In the genomic region with DNA sequence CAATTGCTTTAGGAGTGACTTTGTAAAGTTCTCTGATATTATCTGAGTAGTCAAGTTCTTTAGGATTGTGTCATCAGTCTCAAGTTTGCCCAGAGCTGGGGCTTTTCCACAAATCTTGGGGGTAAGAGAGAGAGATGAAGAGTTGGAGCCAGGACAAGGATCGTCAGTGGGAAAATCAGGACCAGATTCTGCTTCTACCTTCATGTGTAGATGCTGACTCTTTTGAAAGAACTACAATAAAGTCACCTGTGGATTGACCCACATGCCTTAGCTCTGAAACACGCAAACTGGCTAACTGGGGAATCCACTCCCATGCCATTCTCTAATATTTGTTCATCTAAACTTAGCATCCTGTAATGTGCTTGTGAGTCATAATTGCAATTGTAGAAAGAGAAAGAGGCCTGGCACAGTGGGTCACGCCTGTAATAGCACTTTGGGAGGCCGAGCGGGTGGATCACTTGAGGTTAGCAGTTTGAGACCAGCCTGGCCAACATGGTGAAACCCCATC, we compare ENCODE assay signal across 1 cellular context.
TF ChIP-seq lines count a peak whose summit lies in the region.

No MANE protein-coding gene starts in this region.

TF ChIP-seq in HepG2, 621 proteins besides CTCF, POLR2A, EP300 and RAD21:
- TF ChIP-seq ZKSCAN1 (IDR thresholded peaks at IDR 0.05; ENCODE audit: low read length) (no peak), SIX1 (CRISPR knock-in tag; IDR thresholded peaks at IDR 0.05; ENCODE audit: borderline replicate concordance) (no peak), NBN (conservative IDR thresholded peaks at IDR 0.05) (no peak), BORCS8-MEF2B (CRISPR knock-in tag; IDR thresholded peaks at IDR 0.05) (no peak), RBFOX2 (IDR thresholded peaks at IDR 0.05; ENCODE audit: low read depth, low read length) (no peak), ZFYVE20 (CRISPR knock-in tag; IDR thresholded peaks at IDR 0.05; ENCODE audit: borderline replicate concordance, low read depth) (no peak), ZFP1 (CRISPR knock-in tag; IDR thresholded peaks at IDR 0.05) (no peak), ZFY (CRISPR knock-in tag; IDR thresholded peaks at IDR 0.05) (no peak), KLF16 (CRISPR knock-in tag; IDR thresholded peaks at IDR 0.05) (no peak)
- TF ChIP-seq, protein P1, sequence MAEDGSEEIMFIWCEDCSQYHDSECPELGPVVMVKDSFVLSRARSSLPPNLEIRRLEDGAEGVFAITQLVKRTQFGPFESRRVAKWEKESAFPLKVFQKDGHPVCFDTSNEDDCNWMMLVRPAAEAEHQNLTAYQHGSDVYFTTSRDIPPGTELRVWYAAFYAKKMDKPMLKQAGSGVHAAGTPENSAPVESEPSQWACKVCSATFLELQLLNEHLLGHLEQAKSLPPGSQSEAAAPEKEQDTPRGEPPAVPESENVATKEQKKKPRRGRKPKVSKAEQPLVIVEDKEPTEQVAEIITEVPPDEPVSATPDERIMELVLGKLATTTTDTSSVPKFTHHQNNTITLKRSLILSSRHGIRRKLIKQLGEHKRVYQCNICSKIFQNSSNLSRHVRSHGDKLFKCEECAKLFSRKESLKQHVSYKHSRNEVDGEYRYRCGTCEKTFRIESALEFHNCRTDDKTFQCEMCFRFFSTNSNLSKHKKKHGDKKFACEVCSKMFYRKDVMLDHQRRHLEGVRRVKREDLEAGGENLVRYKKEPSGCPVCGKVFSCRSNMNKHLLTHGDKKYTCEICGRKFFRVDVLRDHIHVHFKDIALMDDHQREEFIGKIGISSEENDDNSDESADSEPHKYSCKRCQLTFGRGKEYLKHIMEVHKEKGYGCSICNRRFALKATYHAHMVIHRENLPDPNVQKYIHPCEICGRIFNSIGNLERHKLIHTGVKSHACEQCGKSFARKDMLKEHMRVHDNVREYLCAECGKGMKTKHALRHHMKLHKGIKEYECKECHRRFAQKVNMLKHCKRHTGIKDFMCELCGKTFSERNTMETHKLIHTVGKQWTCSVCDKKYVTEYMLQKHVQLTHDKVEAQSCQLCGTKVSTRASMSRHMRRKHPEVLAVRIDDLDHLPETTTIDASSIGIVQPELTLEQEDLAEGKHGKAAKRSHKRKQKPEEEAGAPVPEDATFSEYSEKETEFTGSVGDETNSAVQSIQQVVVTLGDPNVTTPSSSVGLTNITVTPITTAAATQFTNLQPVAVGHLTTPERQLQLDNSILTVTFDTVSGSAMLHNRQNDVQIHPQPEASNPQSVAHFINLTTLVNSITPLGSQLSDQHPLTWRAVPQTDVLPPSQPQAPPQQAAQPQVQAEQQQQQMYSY (CRISPR knock-in tag; IDR thresholded peaks at IDR 0.05) = no peak
